8 cellular contexts compared by ENCODE assay signal in genomic region chr15:40894689-40895308, GRCh38. TPM values are rescaled to one million over a fixed set of nuclear protein-coding genes. Genes with fewer than 3 reads are reported as not detected.
A peak's percentile ranks its signal among the peaks of the same experiment; 100 is the strongest.
DNase-seq lines count a peak whose midpoint lies in the region; ATAC-seq, FAIRE-seq and TF ChIP-seq lines count a peak whose summit lies in the region.

No MANE protein-coding gene starts in this region.

- peak; percentile 35 for ATAC-seq in HG03521 (IDR thresholded peaks at IDR 0.05; ENCODE audit: unreplicated experiment)
- ATAC-seq in pancreas: peak; percentile 41 to 69 (median 55)

- no peaks in the 10 kb centered on the region for H3K27me3 ChIP-seq in pancreas

- peaks cover 23% of the 10 kb centered on the region for H3K27me3 Mint-ChIP-seq in activated naive CD4-positive, alpha-beta T cell treated with anti-CD3 and anti-CD28 coated beads, Interleukin-2, amount 10 ng/mL, durations not matched to agents 7 days and 5 days

- H3K9me3 Mint-ChIP-seq in activated naive CD4-positive, alpha-beta T cell treated with anti-CD3 and anti-CD28 coated beads, Interleukin-2, amount 10 ng/mL, durations not matched to agents 7 days and 5 days: no peaks in the 10 kb centered on the region

- H3K9me3 ChIP-seq in pancreas: no peaks in the 10 kb centered on the region

- H3K36me3 Mint-ChIP-seq in activated naive CD4-positive, alpha-beta T cell treated with anti-CD3 and anti-CD28 coated beads, Interleukin-2, amount 10 ng/mL, durations not matched to agents 7 days and 5 days: peaks cover 17% of the 10 kb centered on the region

- peaks cover 0 to 7% (median 0%) of the 10 kb centered on the region in 3 donors for H3K4me1 ChIP-seq in pancreas

- peak; percentile 73 for TF ChIP-seq CTCF in AG04449 (IDR thresholded peaks at IDR 0.05; ENCODE audit: insufficient read depth, low read length, missing control alignments)
- peak; percentile 18 for TF ChIP-seq CTCF in GM13976 (IDR thresholded peaks at IDR 0.05; ENCODE audit: borderline replicate concordance, control extremely low read depth, extremely low read depth, insufficient read depth, missing control alignments)
- TF ChIP-seq CTCF in pancreas (IDR thresholded peaks at IDR 0.05): peak in 2 of 4 donors; percentile 10 to 31

- WGBS in pancreas, 2 donors: 2% methylated on average over 24 to 31 of the region's 31 CpGs

- CTCF ChIA-PET in AG04449 (lab: Yijun Ruan, JAX): interaction anchor here (0.6 to 20.5 kb wide), 60 partner anchors 10 to 677 kb away, joined by 3 to 498 read pairs (median 5); partner anchors contain the start of genes CHAC1, CHP1, EXD1 and RAD51
- CTCF ChIA-PET in activated naive CD4-positive, alpha-beta T cell treated with anti-CD3 and anti-CD28 coated beads, Interleukin-2, amount 10 ng/mL, durations not matched to agents 7 days and 5 days (lab: Charles Lee): interaction anchor here (0.5 to 10.5 kb wide), 30 partner anchors 10 to 374 kb away, joined by 3 to 252 read pairs (median 4); partner anchors contain the start of genes DNAJC17, RHOV and ZFYVE19

- intact Hi-C loops in pancreas (cut with DNase I): loop anchor here in 1 of 3 donors (5.0 kb wide), 1 partner anchor 37 kb away; no protein-coding TSS in a partner anchor

- DNase-seq in AG04449 (ENCODE audit: low read depth, low spot score) (no peak), GM13976 (ENCODE audit: low spot score) (peak; percentile 73), SIG-M5 treated with dmso at 0.1 percent for 504 hours (lab: John Stamatoyannopoulos, UW; ENCODE audit: unreplicated experiment) (peak; percentile 82), glomerular visceral epithelial cell (ENCODE audit: extremely low spot score) (peak; percentile 80), pancreas (peak in 5 of 6 donors; percentile 44 to 86 (median 70)), NCI-H187 treated with DMSO at 0.1 percent for 48 hours (lab: John Stamatoyannopoulos, UW) (no peak)
- DNase-seq in activated naive CD4-positive, alpha-beta T cell treated with anti-CD3 and anti-CD28 coated beads, Interleukin-2, amount 10 ng/mL, durations not matched to agents 7 days and 5 days: peak; percentile 77

- POLR2A ChIA-PET in AG04449 (lab: Yijun Ruan, JAX): interaction anchor here (0.8 to 2.4 kb wide), 4 partner anchors 8 to 221 kb away, joined by 3 to 9 read pairs (median 6); partner anchors contain the start of genes CHAC1 and INO80

- H3K4me3 ChIP-seq in AG04449 (ENCODE audit: low read depth, low read length) (peak overlapping the region; percentile 95), pancreas (peak overlapping the region; percentile 44 to 85 (median 76))

- in situ Hi-C loops in GM13976 (cut with MboI; ENCODE audit: low sequenced_read_pairs, unreplicated experiment): loop anchor here (5.0 kb wide), 1 partner anchor 42 kb away; no protein-coding TSS in a partner anchor

- peak overlapping the region; percentile 98 for H3K4me3 Mint-ChIP-seq in activated naive CD4-positive, alpha-beta T cell treated with anti-CD3 and anti-CD28 coated beads, Interleukin-2, amount 10 ng/mL, durations not matched to agents 7 days and 5 days

- H3K4me1 Mint-ChIP-seq in activated naive CD4-positive, alpha-beta T cell treated with anti-CD3 and anti-CD28 coated beads, Interleukin-2, amount 10 ng/mL, durations not matched to agents 7 days and 5 days: peaks cover 24% of the 10 kb centered on the region

- no peak for FAIRE-seq in pancreas (lab: Jason Lieb, UNC)

- H3K27ac Mint-ChIP-seq in activated naive CD4-positive, alpha-beta T cell treated with anti-CD3 and anti-CD28 coated beads, Interleukin-2, amount 10 ng/mL, durations not matched to agents 7 days and 5 days: peak overlapping the region; percentile 97

- peak overlapping the region; percentile 56 to 85 (median 78) for H3K27ac ChIP-seq in pancreas

- peaks cover 0 to 13% (median 4%) of the 10 kb centered on the region in 3 donors for H3K36me3 ChIP-seq in pancreas

RNA-seq across cellular contexts. Expression of gene VPS18, which starts 0.5 kb away (rescaled TPM):
- total RNA-seq in pancreas: 10 to 100 TPM in 1 of 6 donors, 1 to 10 TPM in 5; 4.4 to 12.5 (median 6.5) TPM
- polyA plus RNA-seq in pancreas: 1 to 10 TPM; 6.8 to 9.4 TPM

RNA-seq across cellular contexts. Expression of gene RHOV, which starts 20.8 kb away (rescaled TPM):
- 10 to 100 TPM in 4 of 6 donors, 1 to 10 TPM in 2; 3.5 to 19.8 (median 10.9) TPM for total RNA-seq in pancreas
- polyA plus RNA-seq in pancreas: 10 to 100 TPM in 1 of 2 donors, 1 to 10 TPM in 1; 8.1 to 11.9 TPM

RNA-seq across cellular contexts. Expression of gene DLL4, which starts 34.3 kb away (rescaled TPM):
- total RNA-seq in pancreas: 1 to 10 TPM; 1.3 to 4.5 (median 1.9) TPM
- polyA plus RNA-seq in pancreas: 1 to 10 TPM; 2.6 to 4.8 TPM

RNA-seq across cellular contexts. Expression of gene SPINT1, which starts 51.0 kb away (rescaled TPM):
- 100 to 1,000 TPM in 1 of 6 donors, 10 to 100 TPM in 5; 39.6 to 123 (median 51.1) TPM for total RNA-seq in pancreas
- polyA plus RNA-seq in pancreas: 10 to 100 TPM; 39.3 to 67.1 TPM

RNA-seq across cellular contexts. Expression of gene CHAC1, which starts 58.5 kb away (rescaled TPM):
- 10 to 100 TPM in 1 of 6 donors, 1 to 10 TPM in 4, under 1 TPM in 1; 0.40 to 90.5 (median 2.2) TPM for total RNA-seq in pancreas
- 1 to 10 TPM; 2.5 to 6.1 TPM for polyA plus RNA-seq in pancreas

Comparison
In these comparisons a context has a peak if more than half of its experiments do, and no peak if none do; other contexts are left out.
1. DNase-seq: peak in GM13976 (single experiment), SIG-M5 treated with dmso at 0.1 percent for 504 hours (single experiment), activated naive CD4-positive, alpha-beta T cell treated with anti-CD3 and anti-CD28 coated beads, Interleukin-2, amount 10 ng/mL, durations not matched to agents 7 days and 5 days (single experiment), glomerular visceral epithelial cell (single experiment) and pancreas (5 of 6); none in AG04449 (single experiment) and NCI-H187 treated with DMSO at 0.1 percent for 48 hours (single experiment).